19 cellular contexts compared by ENCODE assay signal in the genomic region with DNA sequence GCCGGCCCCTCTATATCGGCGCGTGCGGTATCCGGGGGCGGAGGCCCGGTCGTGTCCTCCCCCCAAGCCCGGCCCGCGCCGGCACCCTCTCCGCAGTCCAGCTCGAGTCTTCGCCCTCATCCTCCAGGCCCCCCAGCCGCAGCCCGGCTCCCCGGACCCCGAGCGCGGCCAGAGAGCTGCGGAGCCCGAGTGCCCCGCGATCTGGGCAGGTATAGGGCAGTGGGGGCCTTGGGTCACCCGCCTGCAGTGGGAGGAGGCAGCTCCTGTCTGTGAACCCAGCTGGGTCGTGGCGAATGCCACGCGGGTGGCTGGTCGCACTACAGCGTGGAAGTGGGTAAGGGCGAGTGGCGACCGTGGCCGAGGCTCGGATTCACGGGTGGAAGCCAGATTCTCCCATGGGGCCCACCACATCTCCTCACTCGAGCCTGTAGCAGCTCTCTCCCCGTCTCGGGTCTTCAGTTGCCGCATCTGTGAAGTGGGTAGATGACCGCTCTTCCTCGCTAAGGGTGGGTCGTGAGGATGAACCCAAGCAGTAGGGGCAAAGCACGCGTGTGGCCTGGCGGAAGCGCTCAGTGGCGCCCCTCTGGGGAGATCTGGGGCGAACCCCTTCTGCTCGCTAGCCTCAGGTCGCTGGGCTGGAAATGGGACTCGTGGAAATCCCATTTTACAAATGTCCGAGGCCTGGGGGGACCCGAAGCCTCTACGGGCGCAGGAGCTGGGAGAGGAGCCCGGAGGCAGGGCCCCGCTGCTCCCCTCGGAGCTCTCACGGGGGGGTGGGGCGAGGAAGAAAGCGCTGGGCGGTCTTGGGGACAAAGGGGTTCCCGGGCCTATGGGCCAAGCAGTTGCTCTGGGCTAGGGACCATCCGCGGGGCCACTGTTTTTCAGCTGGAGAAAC. TPM values are rescaled to one million over a fixed set of nuclear protein-coding genes. Genes with fewer than 3 reads are reported as not detected.
DNase-seq lines count a peak whose midpoint lies in the region; ATAC-seq, FAIRE-seq and TF ChIP-seq lines count a peak whose summit lies in the region.
"Had no signal": no experiment of that assay in that cellular context is flagged by ENCODE, and none has a peak within 500 bp of the region (broad histone marks: within the 10 kb centered on the region; RNA-seq: fewer than 3 reads in every experiment).

No MANE protein-coding gene starts in this region.

- intact Hi-C loops in ovary (cut with DNase I), result no loop called here

- peak overlapping the region; percentile 96 for H2AFZ ChIP-seq in GM23338

- peaks cover 16% of the 10 kb centered on the region for H3K4me1 Mint-ChIP-seq in GM23338
- H3K4me1 Mint-ChIP-seq in T-helper 17 cell, result peaks cover 10% of the 10 kb centered on the region

- peak; percentile 57 to 58 for TF ChIP-seq CTCF in GM23338 (conservative IDR thresholded peaks at IDR 0.05; ENCODE audit: low read depth in 2 of 2)
- TF ChIP-seq CTCF in ovary (IDR thresholded peaks at IDR 0.05), result no peak

- no CpG with 5 or more reads among the region's 69 CpGs for WGBS in iPS DF 6.9 (ENCODE audit: insufficient coverage, insufficient read length)
- 42 to 52% (median 47%) methylated on average over 67 to 69 of the region's 69 CpGs for WGBS in ovary, 3 donors

- H3K4me1 ChIP-seq in GM23338 (ENCODE audit: insufficient read depth), result peaks cover 7% of the 10 kb centered on the region; the same call in 1 of the 2 replicates
- H3K4me1 ChIP-seq in iPS DF 6.9 (ENCODE audit: control insufficient read depth, insufficient read depth, low read length), result 0 out of 2 replicates have a peak, but pooled peaks cover 3% of the 10 kb centered on the region
- peaks cover 17% of the 10 kb centered on the region for H3K4me1 ChIP-seq in ovary (ENCODE audit: insufficient read depth)
- H3K4me1 ChIP-seq: HAP-1 had no signal

- peak; percentile 62 for DNase-seq in GM23338 (ENCODE audit: low spot score)
- DNase-seq in T-helper 17 cell, result no peak
- no peak for DNase-seq in iPS DF 6.9 (ENCODE audit: low read depth, low spot score)
- peak in 2 of 5 donors; percentile 47 to 50 for DNase-seq in ovary
- no peak for DNase-seq in GM19239 (ENCODE audit: insufficient read length, low spot score)
- DNase-seq in KBM-7, result no peak
- DNase-seq in NCI-H1417 (lab: John Stamatoyannopoulos, UW), result no peak
- DNase-seq: activated CD4-positive, alpha-beta T cell treated with anti-CD3 and anti-CD28 coated beads for 1 hour; NCI-H2227 treated with DMSO at 0.1 percent for 48 hours had no signal

- H3K27ac ChIP-seq in GM23338 (ENCODE audit: low read depth) (no peak overlapping the region), iPS DF 6.9 (ENCODE audit: low read length) (no peak overlapping the region), ovary (no peak overlapping the region)
- H3K27ac ChIP-seq: HL-60 had no signal

- H3K36me3 Mint-ChIP-seq in GM23338 (ENCODE audit: low read depth) (no peaks in the 10 kb centered on the region; the same call in 2 of the 3 replicates), T-helper 17 cell (ENCODE audit: low read depth) (peaks cover 7% of the 10 kb centered on the region)

- H3K27ac Mint-ChIP-seq in GM23338, result no peak overlapping the region
- no peak overlapping the region for H3K27ac Mint-ChIP-seq in T-helper 17 cell
- H3K27ac Mint-ChIP-seq: CD14-positive monocyte had no signal

- peaks cover 55% of the 10 kb centered on the region for H3K27me3 Mint-ChIP-seq in GM23338 (ENCODE audit: insufficient read depth, low read depth, poor library complexity)
- H3K27me3 Mint-ChIP-seq in T-helper 17 cell, result peaks cover 27% of the 10 kb centered on the region

- H3K79me2 ChIP-seq in GM23338 (replicated peaks; ENCODE audit: insufficient read depth), result no peaks in the 10 kb centered on the region

- H3K4me3 ChIP-seq in GM23338 (peak overlapping the region; percentile 57), iPS DF 6.9 (ENCODE audit: low read length) (peak overlapping the region; percentile 27; the same call in 1 of the 2 replicates), ovary (peak overlapping the region; percentile 26)

- FAIRE-seq in GM19239 (lab: Jason Lieb, UNC), result no peak
- FAIRE-seq: bronchial epithelial cell, G401.6, GM18507 had no signal

- H3K36me3 ChIP-seq in GM23338 (ENCODE audit: insufficient read depth), result no peaks in the 10 kb centered on the region
- H3K36me3 ChIP-seq in iPS DF 6.9 (ENCODE audit: control insufficient read depth, insufficient read depth, low read length), result no peaks in the 10 kb centered on the region
- no peaks in the 10 kb centered on the region for H3K36me3 ChIP-seq in ovary
- H3K36me3 ChIP-seq: HAP-1 had no signal

- no peaks in the 10 kb centered on the region for H3K9me2 ChIP-seq in GM23338 (ENCODE audit: insufficient read depth)

- no peaks in the 10 kb centered on the region; the same call in 1 of the 2 replicates for H4K20me1 ChIP-seq in GM23338 (replicated peaks; ENCODE audit: insufficient read depth)

- peaks cover 3% of the 10 kb centered on the region; the same call in 2 of the 3 replicates for H3K9me3 Mint-ChIP-seq in GM23338

- H3K4me2 ChIP-seq in GM23338, result peak overlapping the region; percentile 80

- in situ Hi-C loops in KBM-7 (cut with MboI; ENCODE audit: low pct_unique_long_range_greater_than_20kb, low sequenced_read_pairs), result no loop called here

- ATAC-seq in GM23338, result peak; percentile 36
- no peak for ATAC-seq in T-helper 17 cell
- ATAC-seq in GM21381 (IDR thresholded peaks at IDR 0.05; ENCODE audit: unreplicated experiment), result no peak

- no peak for TF ChIP-seq POLR2A in ovary (IDR thresholded peaks at IDR 0.05)

- peak overlapping the region; percentile 66 for H3K4me3 Mint-ChIP-seq in GM23338
- H3K4me3 Mint-ChIP-seq in T-helper 17 cell, result peak overlapping the region; percentile 77

- H3K27me3 ChIP-seq in GM23338 (ENCODE audit: insufficient read depth) (peaks cover 62% of the 10 kb centered on the region), iPS DF 6.9 (ENCODE audit: control insufficient read depth, insufficient read depth, low read length) (peaks cover 35% of the 10 kb centered on the region), ovary (no peaks in the 10 kb centered on the region)

- no peaks in the 10 kb centered on the region for H3K9me3 ChIP-seq in T-helper 17 cell (ENCODE audit: control insufficient read depth, low read length, poor library complexity, severe bottlenecking)
- no peaks in the 10 kb centered on the region for H3K9me3 ChIP-seq in iPS DF 6.9 (ENCODE audit: control insufficient read depth, insufficient read depth, low read length)
- H3K9me3 ChIP-seq in ovary, result no peaks in the 10 kb centered on the region
- H3K9me3 ChIP-seq: HAP-1 had no signal

- H3F3A ChIP-seq in GM23338 (replicated peaks; ENCODE audit: low read depth), result 0 out of 2 replicates have a peak, but pooled peaks cover 3% of the 10 kb centered on the region

- TF ChIP-seq EP300 in ovary (IDR thresholded peaks at IDR 0.05), result no peak

TF ChIP-seq in GM23338, 12 proteins besides CTCF, POLR2A, EP300 and RAD21 (continues in another document):
- no peak for TF ChIP-seq EZH2phosphoT487 (IDR thresholded peaks at IDR 0.05; ENCODE audit: unreplicated experiment)
- no peak for TF ChIP-seq EZH2 (IDR thresholded peaks at IDR 0.05; ENCODE audit: low read depth, unreplicated experiment)
- TF ChIP-seq CREB1 (CRISPR knock-in tag; IDR thresholded peaks at IDR 0.05; ENCODE audit: low read depth), result no peak
- TF ChIP-seq ZNF331 (CRISPR knock-in tag; IDR thresholded peaks at IDR 0.05; ENCODE audit: low read depth), result no peak

RNA-seq across cellular contexts. Expression of a gene that starts 1.9 kb away (rescaled TPM):
- total RNA-seq in GM23338 (2014; rRNA removed; shearing (Covaris generic)), result 0.21 and 5.7 TPM in 2 replicates
- polyA plus RNA-seq in GM23338 (2016; fragmentation: Nextera tagmentation; extraction: Ambion mirVana), result not detected in 2 replicates
- not detected for total RNA-seq in T-helper 17 cell
- total RNA-seq in ovary, result 10 to 100 TPM; 14.7 to 73.6 (median 50.6) TPM
- polyA plus RNA-seq in ovary, result 10 to 100 TPM; 31.8 to 45.2 TPM
- total RNA-seq: bronchial epithelial cell, epithelial cell of proximal tubule, renal cortical epithelial cell, subcutaneous adipose tissue had no signal
- polyA plus RNA-seq: CD14-positive monocyte had no signal

RNA-seq across cellular contexts. Expression of a gene that starts 55.0 kb away (rescaled TPM):
- 0.45 TPM in 1 of 2 replicates, not detected in the other for total RNA-seq in GM23338 (2014; rRNA removed; shearing (Covaris generic))
- polyA plus RNA-seq in GM23338 (2016; fragmentation: Nextera tagmentation; extraction: Ambion mirVana), result 0.78 and 0.89 TPM in 2 replicates
- not detected for total RNA-seq in T-helper 17 cell
- not detected for total RNA-seq in ovary
- polyA plus RNA-seq in ovary, result not detected
- total RNA-seq: bronchial epithelial cell, epithelial cell of proximal tubule, renal cortical epithelial cell, subcutaneous adipose tissue had no signal
- polyA plus RNA-seq: CD14-positive monocyte had no signal

Comparison
In these comparisons a context has a peak if more than half of its experiments do, and no peak if none do; other contexts are left out.
1. CTCF ChIP-seq: peak in GM23338 (2 of 2); none in ovary (0 of 3).
2. Peak in every context shown above with its lines, with median percentiles within 50 percentile points of each other: H3K4me3 ChIP-seq.